Comparison of ENCODE assay signal across 12 cellular contexts in genomic region chr1:5949074-5949760, GRCh38. TPM values are rescaled to one million over a fixed set of nuclear protein-coding genes. Genes with fewer than 3 reads are reported as not detected.
A peak's percentile ranks its signal among the peaks of the same experiment; 100 is the strongest.
DNase-seq lines count a peak whose midpoint lies in the region; ATAC-seq and TF ChIP-seq lines count a peak whose summit lies in the region.
"Had no signal": no experiment of that assay in that cellular context is flagged by ENCODE, and none has a peak within 500 bp of the region (broad histone marks: within the 10 kb centered on the region; RNA-seq: fewer than 3 reads in every experiment).

No MANE protein-coding gene starts in this region.

- H3K4me3 ChIP-seq in osteoblast (ENCODE audit: insufficient read depth, low read length): no peak overlapping the region

- H3K27ac Mint-ChIP-seq in chondrocyte (ENCODE audit: unreplicated experiment): no peak overlapping the region
- no peak overlapping the region for H3K27ac Mint-ChIP-seq in stimulated activated naive B cell treated with anti-CD40 and anti-IgM and Interleukin-4, amounts not matched to agents 10 μg/mL and 1 μg/mL and 100 μg/mL, for 72 hours
- H3K27ac Mint-ChIP-seq: activated CD8-positive, alpha-beta T cell treated with anti-CD3 and anti-CD28 coated beads, Interleukin-2, amount 10 ng/mL, durations not matched to agents 7 days and 5 days; nephron had no signal

- no peaks in the 10 kb centered on the region for H3K4me1 Mint-ChIP-seq in chondrocyte (ENCODE audit: low read depth)
- peaks cover under 1 to 9% of the 10 kb centered on the region in 2 donors for H3K4me1 Mint-ChIP-seq in stimulated activated naive B cell treated with anti-CD40 and anti-IgM and Interleukin-4, amounts not matched to agents 10 μg/mL and 1 μg/mL and 100 μg/mL, for 72 hours

- H3K27me3 ChIP-seq in osteoblast (ENCODE audit: insufficient read depth, low read length): no peaks in the 10 kb centered on the region

- no peaks in the 10 kb centered on the region for H3K4me1 ChIP-seq in osteoblast (ENCODE audit: insufficient read depth, low read length)

- no peak for ATAC-seq in stimulated activated naive B cell treated with anti-CD40 and anti-IgM and Interleukin-4, amounts not matched to agents 10 μg/mL and 1 μg/mL and 100 μg/mL, for 72 hours (replicated peaks)
- ATAC-seq: activated CD8-positive, alpha-beta T cell treated with anti-CD3 and anti-CD28 coated beads, Interleukin-2, amount 10 ng/mL, durations not matched to agents 7 days and 5 days; stimulated activated naive CD8-positive, alpha-beta T cell treated with anti-CD3 and anti-CD28 coated beads, Interleukin-15, amount 100 ng/mL, for 72 hours had no signal

- H3K4me3 Mint-ChIP-seq in chondrocyte (ENCODE audit: unreplicated experiment): no peak overlapping the region
- no peak overlapping the region for H3K4me3 Mint-ChIP-seq in stimulated activated naive B cell treated with anti-CD40 and anti-IgM and Interleukin-4, amounts not matched to agents 10 μg/mL and 1 μg/mL and 100 μg/mL, for 72 hours
- H3K4me3 Mint-ChIP-seq: activated CD8-positive, alpha-beta T cell treated with anti-CD3 and anti-CD28 coated beads, Interleukin-2, amount 10 ng/mL, durations not matched to agents 7 days and 5 days; nephron; stimulated activated naive CD8-positive, alpha-beta T cell treated with anti-CD3 and anti-CD28 coated beads, Interleukin-15, amount 100 ng/mL, for 72 hours had no signal

- no peaks in the 10 kb centered on the region for H3K9me3 ChIP-seq in osteoblast (ENCODE audit: low read depth, low read length)

- no peaks in the 10 kb centered on the region for H3K79me2 ChIP-seq in osteoblast (ENCODE audit: insufficient read depth, low read length)

- H3K27me3 Mint-ChIP-seq in chondrocyte (ENCODE audit: low read depth): no peaks in the 10 kb centered on the region
- H3K27me3 Mint-ChIP-seq in stimulated activated naive B cell treated with anti-CD40 and anti-IgM and Interleukin-4, amounts not matched to agents 10 μg/mL and 1 μg/mL and 100 μg/mL, for 72 hours: peaks cover 5 to 10% of the 10 kb centered on the region in 2 donors
- H3K27me3 Mint-ChIP-seq: stimulated activated naive CD8-positive, alpha-beta T cell treated with anti-CD3 and anti-CD28 coated beads, Interleukin-15, amount 100 ng/mL, for 72 hours had no signal

- peaks cover 21% of the 10 kb centered on the region for H3K36me3 Mint-ChIP-seq in chondrocyte (ENCODE audit: low read depth)
- peaks cover 47 to 70% of the 10 kb centered on the region in 2 donors for H3K36me3 Mint-ChIP-seq in stimulated activated naive B cell treated with anti-CD40 and anti-IgM and Interleukin-4, amounts not matched to agents 10 μg/mL and 1 μg/mL and 100 μg/mL, for 72 hours

- no peak overlapping the region for H3K4me2 ChIP-seq in osteoblast (ENCODE audit: insufficient read depth, low read length)

- no peaks in the 10 kb centered on the region for H3K9me3 Mint-ChIP-seq in chondrocyte (ENCODE audit: low read depth)
- no peaks in the 10 kb centered on the region for H3K9me3 Mint-ChIP-seq in stimulated activated naive B cell treated with anti-CD40 and anti-IgM and Interleukin-4, amounts not matched to agents 10 μg/mL and 1 μg/mL and 100 μg/mL, for 72 hours
- H3K9me3 Mint-ChIP-seq: nephron; stimulated activated naive CD8-positive, alpha-beta T cell treated with anti-CD3 and anti-CD28 coated beads, Interleukin-15, amount 100 ng/mL, for 72 hours had no signal

- DNase-seq in NCI-H1417 (lab: John Stamatoyannopoulos, UW): peak in 2 of 3 experiments; percentile 62 to 80
- no peak for DNase-seq in NCI-H1417 treated with DMSO at 0.1 percent for 48 hours (lab: John Stamatoyannopoulos, UW)
- DNase-seq in NCI-H146 (lab: John Stamatoyannopoulos, UW): peak; percentile 79
- DNase-seq in chondrocyte (ENCODE audit: low spot score): no peak
- DNase-seq in osteoblast (ENCODE audit: insufficient read length, low spot score, missing footprints): peak; percentile 47
- no peak for DNase-seq in activated gamma-delta T cell treated with Interleukin-2 at 50 U/mL for 16 hours
- DNase-seq in stimulated activated naive CD4-positive, alpha-beta T cell treated with Interleukin-2 at 50 U/mL for 16 hours (lab: John Stamatoyannopoulos, UW): no peak
- DNase-seq in stimulated activated naive B cell treated with anti-CD40 and anti-IgM and Interleukin-4, amounts not matched to agents 10 μg/mL and 1 μg/mL and 100 μg/mL, for 72 hours: no peak
- DNase-seq: activated CD8-positive, alpha-beta T cell treated with anti-CD3 and anti-CD28 coated beads, Interleukin-2, amount 10 ng/mL, durations not matched to agents 7 days and 5 days; stimulated activated naive CD8-positive, alpha-beta T cell treated with anti-CD3 and anti-CD28 coated beads, Interleukin-15, amount 100 ng/mL, for 72 hours; SW 1271 had no signal

- TF ChIP-seq CTCF in chondrocyte (IDR thresholded peaks at IDR 0.05) (peak; percentile 24), osteoblast (IDR thresholded peaks at IDR 0.05; ENCODE audit: extremely low read depth, low read depth, low read length) (no peak)

- H3K27ac ChIP-seq in osteoblast (ENCODE audit: low read depth, low read length): no peak overlapping the region

- peaks cover 14% of the 10 kb centered on the region for H3K36me3 ChIP-seq in osteoblast (ENCODE audit: insufficient read depth, low read length)

- no peak overlapping the region for H2AFZ ChIP-seq in osteoblast (ENCODE audit: low read length)

- no peaks in the 10 kb centered on the region for H4K20me1 ChIP-seq in osteoblast (ENCODE audit: insufficient read depth, low read length)

RNA-seq across cellular contexts. Expression of gene NPHP4, which starts 43.0 kb away (rescaled TPM):
- total RNA-seq in chondrocyte (7.6 to 11.9 TPM (median 8.7 TPM) in 3 replicates), osteoblast (6.5 and 8.0 TPM in 2 replicates)

Comparison
In these comparisons a context has a peak if more than half of its experiments do, and no peak if none do; other contexts are left out.
1. DNase-seq: peak in NCI-H1417 (2 of 3), NCI-H146 (single experiment) and osteoblast (single experiment); none in NCI-H1417 treated with DMSO at 0.1 percent for 48 hours (single experiment), chondrocyte (single experiment), activated gamma-delta T cell treated with Interleukin-2 at 50 U/mL for 16 hours (single experiment), stimulated activated naive CD4-positive, alpha-beta T cell treated with Interleukin-2 at 50 U/mL for 16 hours (single experiment) and stimulated activated naive B cell treated with anti-CD40 and anti-IgM and Interleukin-4, amounts not matched to agents 10 μg/mL and 1 μg/mL and 100 μg/mL, for 72 hours (single experiment).